ENCODE assay signal across 19 cellular contexts in the genomic region with DNA sequence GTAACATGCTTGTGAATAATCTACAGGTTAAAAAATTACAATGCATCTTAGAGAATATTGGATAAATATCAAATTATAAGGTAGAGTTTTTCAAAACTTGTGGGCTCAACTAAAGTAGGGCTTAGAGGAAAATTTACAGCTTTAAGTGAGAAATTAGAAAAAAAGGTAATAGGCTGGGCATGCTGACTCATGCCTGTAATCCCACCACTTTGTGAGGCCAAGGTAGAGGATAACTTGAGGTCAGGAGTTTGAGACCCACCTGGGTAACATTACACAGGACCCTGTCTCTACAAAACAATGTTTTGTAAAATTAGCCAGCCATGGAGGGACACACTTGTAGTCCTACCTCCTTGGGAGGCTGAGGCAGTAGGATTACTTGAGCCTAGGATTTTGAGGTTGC. TPM values are rescaled to one million over a fixed set of nuclear protein-coding genes. Genes with fewer than 3 reads are reported as not detected.
DNase-seq lines count a peak whose midpoint lies in the region; ATAC-seq, FAIRE-seq and TF ChIP-seq lines count a peak whose summit lies in the region.
"Had no signal": no experiment of that assay in that cellular context is flagged by ENCODE, and none has a peak within 500 bp of the region (broad histone marks: within the 10 kb centered on the region; RNA-seq: fewer than 3 reads in every experiment).

No MANE protein-coding gene starts in this region.

- no peak overlapping the region for H2BK120ac ChIP-seq in mesendoderm (ENCODE audit: low read depth, low read length)

- H3K27ac Mint-ChIP-seq in T-helper 2 cell treated with Interferon-gamma antibody and Interleukin-4, amounts not matched to agents 5 μg/mL and 100 μg/mL, for 36 hours: peak overlapping the region; percentile 36
- H3K27ac Mint-ChIP-seq in activated naive CD8-positive, alpha-beta T cell treated with anti-CD3 and anti-CD28 coated beads, Interleukin-2, amount 10 ng/mL, durations not matched to agents 7 days and 5 days: peak overlapping the region; percentile 51
- H3K27ac Mint-ChIP-seq in activated naive CD8-positive, alpha-beta T cell treated with anti-CD3 and anti-CD28 coated beads for 36 hours: no peak overlapping the region
- H3K27ac Mint-ChIP-seq in T-cell: peak overlapping the region; percentile 52 to 66

- TF ChIP-seq CTCF in D721Med (IDR thresholded peaks at IDR 0.05; ENCODE audit: insufficient read depth, missing control alignments): no peak

- no peaks in the 10 kb centered on the region for H3K4me1 ChIP-seq in mesendoderm (ENCODE audit: control insufficient read depth, low read depth, low read length)

- H2AK5ac ChIP-seq in mesendoderm (ENCODE audit: low read length): no peak overlapping the region

- H3K4me1 Mint-ChIP-seq in T-helper 2 cell treated with Interferon-gamma antibody and Interleukin-4, amounts not matched to agents 5 μg/mL and 100 μg/mL, for 36 hours (ENCODE audit: low read depth): peaks cover 36% of the 10 kb centered on the region
- H3K4me1 Mint-ChIP-seq in activated naive CD8-positive, alpha-beta T cell treated with anti-CD3 and anti-CD28 coated beads, Interleukin-2, amount 10 ng/mL, durations not matched to agents 7 days and 5 days: peaks cover 29% of the 10 kb centered on the region
- peaks cover 32% of the 10 kb centered on the region for H3K4me1 Mint-ChIP-seq in activated naive CD8-positive, alpha-beta T cell treated with anti-CD3 and anti-CD28 coated beads for 36 hours
- H3K4me1 Mint-ChIP-seq in T-cell: peaks cover 57 to 73% (median 63%) of the 10 kb centered on the region in 3 donors

- ATAC-seq in activated naive CD8-positive, alpha-beta T cell treated with anti-CD3 and anti-CD28 coated beads, Interleukin-2, amount 10 ng/mL, durations not matched to agents 7 days and 5 days (ENCODE audit: low read depth): no peak
- ATAC-seq in T-cell (replicated peaks in 1 of 4): no peak

- peaks cover 62% of the 10 kb centered on the region for H3K36me3 Mint-ChIP-seq in T-helper 2 cell treated with Interferon-gamma antibody and Interleukin-4, amounts not matched to agents 5 μg/mL and 100 μg/mL, for 36 hours (ENCODE audit: low read depth)
- H3K36me3 Mint-ChIP-seq in activated naive CD8-positive, alpha-beta T cell treated with anti-CD3 and anti-CD28 coated beads, Interleukin-2, amount 10 ng/mL, durations not matched to agents 7 days and 5 days: peaks cover 54% of the 10 kb centered on the region
- peaks cover 74% of the 10 kb centered on the region for H3K36me3 Mint-ChIP-seq in activated naive CD8-positive, alpha-beta T cell treated with anti-CD3 and anti-CD28 coated beads for 36 hours
- H3K36me3 Mint-ChIP-seq in T-cell: peaks cover 36% of the 10 kb centered on the region

- DNase-seq in T-helper 2 cell treated with Interferon-gamma antibody and Interleukin-4, amounts not matched to agents 5 μg/mL and 100 μg/mL, for 36 hours (ENCODE audit: low spot score): no peak
- DNase-seq in T-helper 2 cell (no peak), T-cell (no peak), mesendoderm (no peak), D721Med (ENCODE audit: insufficient read length, low spot score) (no peak), NCI-H1092 (lab: John Stamatoyannopoulos, UW) (no peak)
- no peak for DNase-seq in activated naive CD8-positive, alpha-beta T cell treated with anti-CD3 and anti-CD28 coated beads, Interleukin-2, amount 10 ng/mL, durations not matched to agents 7 days and 5 days
- DNase-seq in activated naive CD8-positive, alpha-beta T cell treated with anti-CD3 and anti-CD28 coated beads for 36 hours: no peak
- DNase-seq: COR-L47, DMS153, EL, H7, NCI-H1417 treated with DMSO at 0.1 percent for 48 hours, NCI-H2029, NCI-H2171, NCI-H446, NCI-H69, SHP77 treated with DMSO at 0.1 percent for 48 hours had no signal

- no peak overlapping the region for H3K4ac ChIP-seq in mesendoderm (ENCODE audit: low read depth, low read length)

- peaks cover 4% of the 10 kb centered on the region for H3K9me3 Mint-ChIP-seq in T-helper 2 cell treated with Interferon-gamma antibody and Interleukin-4, amounts not matched to agents 5 μg/mL and 100 μg/mL, for 36 hours
- H3K9me3 Mint-ChIP-seq in activated naive CD8-positive, alpha-beta T cell treated with anti-CD3 and anti-CD28 coated beads, Interleukin-2, amount 10 ng/mL, durations not matched to agents 7 days and 5 days: peaks cover 5% of the 10 kb centered on the region
- peaks cover 11% of the 10 kb centered on the region for H3K9me3 Mint-ChIP-seq in activated naive CD8-positive, alpha-beta T cell treated with anti-CD3 and anti-CD28 coated beads for 36 hours
- peaks cover 0 to 10% (median 6%) of the 10 kb centered on the region in 3 donors for H3K9me3 Mint-ChIP-seq in T-cell

- POLR2A ChIA-PET in activated naive CD8-positive, alpha-beta T cell treated with anti-CD3 and anti-CD28 coated beads, Interleukin-2, amount 10 ng/mL, durations not matched to agents 7 days and 5 days (lab: Charles Lee): no interaction called here
- POLR2A ChIA-PET in T-cell (lab: Charles Lee): interaction anchor here in 1 of 2 donors (0.7 kb wide), 1 partner anchor 1047 kb away, joined by 3 read pairs; no protein-coding TSS in a partner anchor

- H3K9ac ChIP-seq in mesendoderm (ENCODE audit: low read length): no peak overlapping the region

- no peak overlapping the region for H3K4me2 ChIP-seq in mesendoderm (ENCODE audit: low read length)

- no peak overlapping the region for H4K8ac ChIP-seq in mesendoderm (ENCODE audit: low read depth, low read length)

- H3K27me3 Mint-ChIP-seq in T-helper 2 cell treated with Interferon-gamma antibody and Interleukin-4, amounts not matched to agents 5 μg/mL and 100 μg/mL, for 36 hours (ENCODE audit: low read depth): no peaks in the 10 kb centered on the region
- no peaks in the 10 kb centered on the region for H3K27me3 Mint-ChIP-seq in activated naive CD8-positive, alpha-beta T cell treated with anti-CD3 and anti-CD28 coated beads, Interleukin-2, amount 10 ng/mL, durations not matched to agents 7 days and 5 days
- no peaks in the 10 kb centered on the region for H3K27me3 Mint-ChIP-seq in activated naive CD8-positive, alpha-beta T cell treated with anti-CD3 and anti-CD28 coated beads for 36 hours
- H3K27me3 Mint-ChIP-seq in T-cell: no peaks in the 10 kb centered on the region

- H4K5ac ChIP-seq in mesendoderm (ENCODE audit: low read length): no peak overlapping the region

- H3K18ac ChIP-seq in mesendoderm (ENCODE audit: low read length): no peak overlapping the region

- no peaks in the 10 kb centered on the region for H3K27me3 ChIP-seq in mesendoderm (ENCODE audit: insufficient read depth, low read length, poor library complexity)

- H3K27ac ChIP-seq in mesendoderm (ENCODE audit: low read depth, low read length): no peak overlapping the region
- H3K27ac ChIP-seq: 22Rv1 had no signal

- peaks cover 5% of the 10 kb centered on the region for H3K79me2 ChIP-seq in mesendoderm (ENCODE audit: control insufficient read depth, insufficient read depth, low read length)

- H3K56ac ChIP-seq in mesendoderm (ENCODE audit: low read length): peak overlapping the region; percentile 35

- peak overlapping the region; percentile 44 for H3K4me3 Mint-ChIP-seq in T-helper 2 cell treated with Interferon-gamma antibody and Interleukin-4, amounts not matched to agents 5 μg/mL and 100 μg/mL, for 36 hours
- peak overlapping the region; percentile 53 for H3K4me3 Mint-ChIP-seq in activated naive CD8-positive, alpha-beta T cell treated with anti-CD3 and anti-CD28 coated beads, Interleukin-2, amount 10 ng/mL, durations not matched to agents 7 days and 5 days
- H3K4me3 Mint-ChIP-seq in activated naive CD8-positive, alpha-beta T cell treated with anti-CD3 and anti-CD28 coated beads for 36 hours: no peak overlapping the region
- H3K4me3 Mint-ChIP-seq in T-cell: peak overlapping the region in 2 of 3 donors; percentile 28 to 53

- no peak overlapping the region for H3K4me3 ChIP-seq in mesendoderm (ENCODE audit: low read length)

- no peaks in the 10 kb centered on the region for H3K36me3 ChIP-seq in mesendoderm (ENCODE audit: control insufficient read depth, insufficient read depth, low read length)

- H2BK15ac ChIP-seq in mesendoderm (replicated peaks; ENCODE audit: low read depth): no peak overlapping the region

- H3K23ac ChIP-seq in mesendoderm (ENCODE audit: low read length): no peak overlapping the region

- H3K79me1 ChIP-seq in mesendoderm (ENCODE audit: low read length): peaks cover 7% of the 10 kb centered on the region

- no peak for FAIRE-seq in D721Med (lab: Jason Lieb, UNC)

- CTCF ChIA-PET in T-cell (lab: Charles Lee): interaction anchor here (0.5 to 0.9 kb wide), 3 partner anchors 14 to 125 kb away, joined by 3 to 6 read pairs (median 4); no protein-coding TSS in a partner anchor

- H2BK5ac ChIP-seq in mesendoderm (ENCODE audit: low read length): no peak overlapping the region

RNA-seq across cellular contexts. Expression of gene ATF7IP2, which starts 4.5 kb away (rescaled TPM):
- 10 to 100 TPM; 32.9 to 34.0 TPM for total RNA-seq in activated naive CD8-positive, alpha-beta T cell treated with anti-CD3 and anti-CD28 coated beads, Interleukin-2, amount 10 ng/mL, durations not matched to agents 7 days and 5 days
- 10 to 100 TPM; 19.4 to 20.3 TPM for total RNA-seq in activated naive CD8-positive, alpha-beta T cell treated with anti-CD3 and anti-CD28 coated beads for 36 hours
- 10 to 100 TPM; 49.1 to 97.1 (median 56.7) TPM for total RNA-seq in T-cell
- 35.4 TPM for polyA plus RNA-seq in mesendoderm (2013, experiment 1 of 2)
- polyA plus RNA-seq in mesendoderm (2013, experiment 2 of 2): 33.9 TPM
